In the genomic region with DNA sequence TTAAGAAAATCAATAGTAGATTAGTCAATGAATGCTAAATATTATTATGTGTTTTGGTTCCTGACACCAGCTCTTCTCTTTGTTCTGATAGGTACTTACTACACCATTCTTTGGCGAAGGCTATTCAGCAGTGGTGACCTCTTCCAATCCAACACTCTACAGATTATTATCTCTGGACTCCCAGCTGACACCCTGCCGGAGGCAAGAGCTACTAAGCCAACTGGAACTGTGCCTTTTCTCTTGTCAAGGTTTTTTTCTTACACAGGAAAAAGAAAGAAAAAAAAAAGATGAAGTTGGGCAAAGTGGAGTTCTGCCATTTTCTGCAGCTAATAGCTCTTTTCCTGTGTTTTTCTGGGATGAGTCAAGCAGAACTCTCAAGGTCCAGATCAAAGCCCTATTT, we compare ENCODE assay signal across 17 cellular contexts. TPM values are rescaled to one million over a fixed set of nuclear protein-coding genes. Genes with fewer than 3 reads are reported as not detected.
"Had no signal": no experiment of that assay in that cellular context is flagged by ENCODE, and none has a peak within 500 bp of the region (broad histone marks: within the 10 kb centered on the region; RNA-seq: fewer than 3 reads in every experiment).

No MANE protein-coding gene starts in this region.

- DNase-seq: activated CD4-positive, alpha-beta T cell treated with anti-CD3 and anti-CD28 coated beads for 1 hour; activated CD8-positive, alpha-beta memory T cell treated with anti-CD3 and anti-CD28 coated beads for 24 hours; activated effector memory CD4-positive, alpha-beta T cell treated with anti-CD3 and anti-CD28 coated beads, Interleukin-2, amount 50 U/mL, for 16 hours; activated T-cell treated with anti-CD3 and anti-CD28 coated beads, Interleukin-2, amount 50 U/mL, for 72 hours; effector memory CD8-positive, alpha-beta T cell; esophagus squamous epithelium; naive thymus-derived CD4-positive, alpha-beta T cell; right lobe of liver; small intestine; stimulated activated CD4-positive, alpha-beta T cell treated with anti-CD3 and anti-CD28 coated beads, Interleukin-15, amount 100 ng/mL, for 24 hours; stimulated activated CD4-positive, alpha-beta T cell treated with anti-CD3 and anti-CD28 coated beads, Interleukin-2, amount 100 ng/mL, for 48 hours; uterus had no signal

- H3K4me3 Mint-ChIP-seq: activated naive CD4-positive, alpha-beta T cell treated with anti-CD3 and anti-CD28 coated beads, Interleukin-2, amount 50 U/mL, for 24 hours; activated T-cell treated with anti-CD3 and anti-CD28 coated beads, Interleukin-2, amount 50 U/mL, for 72 hours; effector memory CD8-positive, alpha-beta T cell; memory B cell; naive thymus-derived CD4-positive, alpha-beta T cell; stimulated activated naive CD8-positive, alpha-beta T cell treated with anti-CD3 and anti-CD28 coated beads, Interleukin-15, Interleukin-2, amounts not matched to agents 100 ng/mL and 50 ng/mL, for 24 hours had no signal

- H3K36me3 Mint-ChIP-seq: activated naive CD4-positive, alpha-beta T cell treated with anti-CD3 and anti-CD28 coated beads, Interleukin-2, amount 50 U/mL, for 24 hours; memory B cell; naive thymus-derived CD4-positive, alpha-beta T cell had no signal

- H3K27ac Mint-ChIP-seq: activated naive CD4-positive, alpha-beta T cell treated with anti-CD3 and anti-CD28 coated beads, Interleukin-2, amount 50 U/mL, for 24 hours; activated T-cell treated with anti-CD3 and anti-CD28 coated beads, Interleukin-2, amount 50 U/mL, for 72 hours; effector memory CD8-positive, alpha-beta T cell; memory B cell; naive thymus-derived CD4-positive, alpha-beta T cell; stimulated activated naive CD8-positive, alpha-beta T cell treated with anti-CD3 and anti-CD28 coated beads, Interleukin-15, Interleukin-2, amounts not matched to agents 100 ng/mL and 50 ng/mL, for 24 hours had no signal

- ATAC-seq: activated T-cell treated with anti-CD3 and anti-CD28 coated beads, Interleukin-2, amount 50 U/mL, for 72 hours; effector memory CD8-positive, alpha-beta T cell; naive thymus-derived CD4-positive, alpha-beta T cell; right lobe of liver had no signal

- H3K27me3 Mint-ChIP-seq: activated naive CD4-positive, alpha-beta T cell treated with anti-CD3 and anti-CD28 coated beads, Interleukin-2, amount 50 U/mL, for 24 hours; effector memory CD8-positive, alpha-beta T cell; memory B cell; naive thymus-derived CD4-positive, alpha-beta T cell; stimulated activated naive CD8-positive, alpha-beta T cell treated with anti-CD3 and anti-CD28 coated beads, Interleukin-15, Interleukin-2, amounts not matched to agents 100 ng/mL and 50 ng/mL, for 24 hours had no signal

- H3K9me3 Mint-ChIP-seq: activated naive CD4-positive, alpha-beta T cell treated with anti-CD3 and anti-CD28 coated beads, Interleukin-2, amount 50 U/mL, for 24 hours; memory B cell had no signal

- H3K4me1 Mint-ChIP-seq: activated naive CD4-positive, alpha-beta T cell treated with anti-CD3 and anti-CD28 coated beads, Interleukin-2, amount 50 U/mL, for 24 hours; memory B cell; naive thymus-derived CD4-positive, alpha-beta T cell had no signal

RNA-seq across cellular contexts. Expression of gene CDH7, which starts 11.7 kb away (rescaled TPM):
- total RNA-seq: activated T-cell treated with anti-CD3 and anti-CD28 coated beads, Interleukin-2, amount 50 U/mL, for 72 hours; dermis microvascular lymphatic vessel endothelial cell; esophagus squamous epithelium; mucosa of gallbladder; naive thymus-derived CD4-positive, alpha-beta T cell; right lobe of liver had no signal
